Comparison of ENCODE assay signal across 26 cellular contexts in the genomic region with DNA sequence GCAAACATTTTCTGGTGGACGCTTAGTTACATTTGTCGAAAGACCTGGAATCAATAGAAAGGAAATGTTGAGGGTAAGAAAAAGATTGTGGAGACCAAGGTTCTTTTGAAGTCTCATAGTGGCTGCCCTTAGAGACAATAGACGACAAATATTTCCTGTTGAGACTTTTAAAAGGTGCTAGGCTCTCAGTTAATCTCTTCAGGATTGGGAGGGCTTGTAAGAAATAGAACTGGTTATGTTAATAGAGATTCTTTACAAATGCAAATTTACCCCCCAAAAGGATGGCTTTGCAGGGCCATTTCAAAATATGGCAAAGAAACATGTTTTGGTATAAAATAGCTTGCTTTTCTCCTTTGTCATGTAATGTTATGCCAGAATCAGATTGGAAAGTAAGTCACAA.
"Had no signal": no experiment of that assay in that cellular context is flagged by ENCODE, and none has a peak within 500 bp of the region (broad histone marks: within the 10 kb centered on the region; RNA-seq: fewer than 3 reads in every experiment).

No MANE protein-coding gene starts in this region.

- DNase-seq: dermis blood vessel endothelial cell; effector memory CD8-positive, alpha-beta T cell; left ventricle myocardium superior; lower lobe of right lung; mucosa of descending colon; naive B cell; pancreas; right lobe of liver; small intestine; stimulated activated CD4-positive, alpha-beta T cell treated with anti-CD3 and anti-CD28 coated beads, Interleukin-12 subunit alpha, Interleukin-12 subunit beta, amount 100 ng/mL, for 4 hours; stimulated activated CD4-positive, alpha-beta T cell treated with anti-CD3 and anti-CD28 coated beads, Interleukin-1b, Interleukin-23, amount 100 ng/mL, for 48 hours; stimulated activated CD4-positive, alpha-beta T cell treated with anti-CD3 and anti-CD28 coated beads, Interleukin-4, amount 100 ng/mL, for 24 hours; stimulated activated naive CD4-positive, alpha-beta T cell treated with Interleukin-2 at 50 U/mL for 16 hours; substantia nigra; testis; tibial artery had no signal

- H3K27me3 Mint-ChIP-seq: effector memory CD8-positive, alpha-beta T cell; memory B cell; naive B cell; natural killer cell treated with Interleukin-12 subunit alpha and Interleukin-12 subunit beta and Interleukin-15 and Interleukin-18, amount 100 ng/mL, for 72 hours; type B pancreatic cell had no signal

- H3K27ac Mint-ChIP-seq: memory B cell; mesothelial cell of epicardium; naive B cell; natural killer cell treated with Interleukin-12 subunit alpha and Interleukin-12 subunit beta and Interleukin-15 and Interleukin-18, amount 100 ng/mL, for 72 hours; stimulated activated effector memory CD8-positive, alpha-beta T cell treated with anti-CD3 and anti-CD28 coated beads, Interleukin-12 subunit alpha, Interleukin-12 subunit beta, amount 100 ng/mL, for 72 hours; type B pancreatic cell had no signal

- H3K4me3 ChIP-seq: coronary artery, lower lobe of right lung, mucosa of descending colon, pancreas, right lobe of liver, testis, tibial artery had no signal

- H3K36me3 Mint-ChIP-seq: memory B cell; mesothelial cell of epicardium; naive B cell; natural killer cell treated with Interleukin-12 subunit alpha and Interleukin-12 subunit beta and Interleukin-15 and Interleukin-18, amount 100 ng/mL, for 72 hours; stimulated activated effector memory CD8-positive, alpha-beta T cell treated with anti-CD3 and anti-CD28 coated beads, Interleukin-12 subunit alpha, Interleukin-12 subunit beta, amount 100 ng/mL, for 72 hours; type B pancreatic cell had no signal

- H3K27me3 ChIP-seq: neutrophil, pancreas, right lobe of liver, testis, tibial artery had no signal

- H3K27ac ChIP-seq: coronary artery, lower lobe of right lung, neutrophil, pancreas, right lobe of liver, testis, tibial artery had no signal

- H3K4me1 Mint-ChIP-seq: memory B cell; naive B cell; stimulated activated effector memory CD8-positive, alpha-beta T cell treated with anti-CD3 and anti-CD28 coated beads, Interleukin-12 subunit alpha, Interleukin-12 subunit beta, amount 100 ng/mL, for 72 hours had no signal

- H3K9me3 Mint-ChIP-seq: neural crest cell, type B pancreatic cell had no signal

- H3K9me3 ChIP-seq: lower lobe of right lung, neutrophil, pancreas, testis, tibial artery had no signal

- H3K4me3 Mint-ChIP-seq: effector memory CD8-positive, alpha-beta T cell; memory B cell; mesothelial cell of epicardium; naive B cell; natural killer cell treated with Interleukin-12 subunit alpha and Interleukin-12 subunit beta and Interleukin-15 and Interleukin-18, amount 100 ng/mL, for 72 hours; neural crest cell; stimulated activated effector memory CD8-positive, alpha-beta T cell treated with anti-CD3 and anti-CD28 coated beads, Interleukin-12 subunit alpha, Interleukin-12 subunit beta, amount 100 ng/mL, for 72 hours; type B pancreatic cell had no signal

- H3K36me3 ChIP-seq: lower lobe of right lung, neutrophil, pancreas, right lobe of liver, tibial artery had no signal

- FAIRE-seq: frontal cortex, keratinocyte, pancreas, small intestine had no signal

- H3K4me1 ChIP-seq: lower lobe of right lung, pancreas, right lobe of liver, testis, tibial artery had no signal
